1 cellular context compared by ENCODE assay signal in genomic region chr14:100285913-100286400, GRCh38.
A peak's percentile ranks its signal among the peaks of the same experiment; 100 is the strongest.
TF ChIP-seq lines count a peak whose summit lies in the region.

No MANE protein-coding gene starts in this region.

TF ChIP-seq in HEK293, 187 proteins besides CTCF, POLR2A, EP300 and RAD21 (continued from another document):
- no peak for TF ChIP-seq ZNF280C (tag by site-specific recombination; IDR thresholded peaks at IDR 0.05)
- no peak for TF ChIP-seq ZNF530 (tag by site-specific recombination; IDR thresholded peaks at IDR 0.05; ENCODE audit: low read depth)
- no peak for TF ChIP-seq ZBTB44 (tag by site-specific recombination; IDR thresholded peaks at IDR 0.05)
- TF ChIP-seq YY2 (tag by site-specific recombination; IDR thresholded peaks at IDR 0.05) = no peak
- TF ChIP-seq ZNF561 (tag by site-specific recombination; IDR thresholded peaks at IDR 0.05; ENCODE audit: borderline replicate concordance) = no peak
- TF ChIP-seq ZBTB48 (tag by site-specific recombination; IDR thresholded peaks at IDR 0.05) = 0 out of 2 replicates have a peak, but pooled peaks have one; percentile 40
- TF ChIP-seq ZNF114 (tag by site-specific recombination; IDR thresholded peaks at IDR 0.05) = no peak
- TF ChIP-seq ZNF302 (tag by site-specific recombination; IDR thresholded peaks at IDR 0.05; ENCODE audit: low read depth) = no peak
- TF ChIP-seq ZSCAN30 (tag by site-specific recombination; IDR thresholded peaks at IDR 0.05) = no peak
- no peak for TF ChIP-seq ZSCAN4 (tag by site-specific recombination; IDR thresholded peaks at IDR 0.05)
- no peak for TF ChIP-seq ZNF311 (tag by site-specific recombination; IDR thresholded peaks at IDR 0.05; ENCODE audit: borderline replicate concordance)
- no peak for TF ChIP-seq MZF1 (tag by site-specific recombination; IDR thresholded peaks at IDR 0.05; ENCODE audit: borderline replicate concordance)
- TF ChIP-seq ZNF16 (tag by site-specific recombination; IDR thresholded peaks at IDR 0.05; ENCODE audit: low read depth) = no peak
- no peak for TF ChIP-seq ZNF596 (tag by site-specific recombination; IDR thresholded peaks at IDR 0.05)
- TF ChIP-seq ZIC2 (tag by site-specific recombination; IDR thresholded peaks at IDR 0.05) = 0 out of 2 replicates have a peak, but pooled peaks have one; percentile 37
- TF ChIP-seq ZNF423 (tag by site-specific recombination; IDR thresholded peaks at IDR 0.05) = no peak
- TF ChIP-seq HOXC10 (CRISPR knock-in tag; IDR thresholded peaks at IDR 0.05) = no peak
- 0 out of 2 replicates have a peak, but pooled peaks have one; percentile 16 for TF ChIP-seq ZBTB10 (tag by site-specific recombination; IDR thresholded peaks at IDR 0.05)
- TF ChIP-seq ZNF140 (tag by site-specific recombination; IDR thresholded peaks at IDR 0.05) = no peak
- no peak for TF ChIP-seq REST (tag by site-specific recombination; IDR thresholded peaks at IDR 0.05)
- TF ChIP-seq ZNF513 (tag by site-specific recombination; IDR thresholded peaks at IDR 0.05) = no peak
- TF ChIP-seq ZNF341 (tag by site-specific recombination; IDR thresholded peaks at IDR 0.05; ENCODE audit: low read depth) = no peak
- no peak for TF ChIP-seq KLF1 (tag by site-specific recombination; IDR thresholded peaks at IDR 0.05)
- TF ChIP-seq RBAK (tag by site-specific recombination; IDR thresholded peaks at IDR 0.05) = no peak
- TF ChIP-seq ZNF645 (tag by site-specific recombination; IDR thresholded peaks at IDR 0.05) = no peak
- no peak for TF ChIP-seq ZNF624 (tag by site-specific recombination; IDR thresholded peaks at IDR 0.05)
- no peak for TF ChIP-seq ZSCAN18 (tag by site-specific recombination; IDR thresholded peaks at IDR 0.05)
- no peak for TF ChIP-seq ZNF350 (tag by site-specific recombination; IDR thresholded peaks at IDR 0.05)
- TF ChIP-seq ZNF37A (tag by site-specific recombination; IDR thresholded peaks at IDR 0.05) = no peak
- no peak for TF ChIP-seq ZNF510 (tag by site-specific recombination; IDR thresholded peaks at IDR 0.05; ENCODE audit: insufficient replicate concordance)
- TF ChIP-seq ZNF24 (tag by site-specific recombination; IDR thresholded peaks at IDR 0.05) = peak; percentile 36; the same call in 1 of the 2 replicates
- TF ChIP-seq ZNF747 (tag by site-specific recombination; IDR thresholded peaks at IDR 0.05) = no peak
- TF ChIP-seq ZNF473 (tag by site-specific recombination; IDR thresholded peaks at IDR 0.05) = no peak
- TF ChIP-seq ZNF785 (tag by site-specific recombination; IDR thresholded peaks at IDR 0.05) = no peak
- no peak for TF ChIP-seq KLF17 (tag by site-specific recombination; IDR thresholded peaks at IDR 0.05)
- TF ChIP-seq ZNF394 (tag by site-specific recombination; IDR thresholded peaks at IDR 0.05; ENCODE audit: borderline replicate concordance) = no peak
- TF ChIP-seq ZNF132 (tag by site-specific recombination; IDR thresholded peaks at IDR 0.05; ENCODE audit: borderline replicate concordance) = no peak
- no peak for TF ChIP-seq KLF10 (tag by site-specific recombination; IDR thresholded peaks at IDR 0.05)
- no peak for TF ChIP-seq WT1 (tag by site-specific recombination; IDR thresholded peaks at IDR 0.05)
- peak; percentile 88 for TF ChIP-seq ZNF600 (tag by site-specific recombination; IDR thresholded peaks at IDR 0.05)
- TF ChIP-seq BCL11A (tag by site-specific recombination; IDR thresholded peaks at IDR 0.05; ENCODE audit: low read depth) = no peak
